Comparison of ENCODE assay signal across 8 cellular contexts in the genomic region with DNA sequence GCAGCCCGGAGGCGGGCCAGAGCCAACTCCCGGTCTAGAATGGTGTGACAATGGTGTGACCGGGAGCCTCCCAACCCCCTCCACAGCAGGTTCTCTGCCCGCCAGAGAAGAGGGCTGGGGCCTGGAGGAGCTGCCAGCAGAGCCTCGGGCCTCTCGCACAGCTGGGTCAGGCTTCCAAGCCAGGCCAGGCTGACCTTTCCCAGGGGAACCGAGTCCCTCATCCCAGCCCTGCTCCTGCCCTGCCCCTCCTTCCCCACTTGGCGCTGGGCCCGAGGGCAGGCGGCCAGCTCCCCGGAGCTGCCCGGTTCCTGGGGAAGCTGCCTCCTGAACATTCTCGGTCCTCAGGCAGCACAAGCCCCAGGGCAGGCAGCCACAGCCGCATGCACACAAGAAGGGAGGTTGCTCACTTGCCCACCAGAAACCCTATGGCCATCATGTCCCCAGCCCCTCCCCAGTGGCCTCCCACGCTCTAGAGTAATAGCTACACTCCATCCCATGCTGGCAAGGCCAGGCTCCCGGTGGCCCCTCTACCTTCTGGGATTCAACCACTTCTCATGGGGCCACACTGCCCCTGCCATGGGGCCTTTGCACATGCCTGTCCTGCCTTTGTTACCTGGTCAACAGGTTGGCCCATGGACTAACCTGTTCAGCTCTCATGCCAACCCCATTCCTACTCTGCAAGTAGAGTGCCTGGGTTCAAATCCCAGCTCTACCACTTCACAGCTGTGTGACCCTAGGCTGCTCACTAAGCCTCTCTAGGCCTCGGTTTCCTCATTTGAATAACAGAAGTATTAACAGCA.
DNase-seq lines count a peak whose midpoint lies in the region; ATAC-seq and TF ChIP-seq lines count a peak whose summit lies in the region.

No MANE protein-coding gene starts in this region.

- POLR2A ChIA-PET in naive thymus-derived CD8-positive, alpha-beta T cell (lab: Charles Lee): no interaction called here

- peak overlapping the region; percentile 26 for H3K9ac ChIP-seq in muscle layer of colon (ENCODE audit: low read length)

- no peak for TF ChIP-seq CTCF in C4-2B (conservative IDR thresholded peaks at IDR 0.05)

- no peaks in the 10 kb centered on the region for H3K27me3 ChIP-seq in muscle layer of colon (ENCODE audit: control insufficient read depth in 1 of 2, insufficient read depth in 2 of 2, low read length in 2 of 2)

- no peaks in the 10 kb centered on the region for H3K9me3 ChIP-seq in muscle layer of colon (ENCODE audit: low read length)

- ATAC-seq in naive thymus-derived CD8-positive, alpha-beta T cell: no peak
- ATAC-seq in HG02852 (IDR thresholded peaks at IDR 0.05; ENCODE audit: unreplicated experiment): no peak

- H3K4me3 Mint-ChIP-seq in naive thymus-derived CD8-positive, alpha-beta T cell: peak overlapping the region in 1 of 10 donors; percentile 58

- H3K9me3 Mint-ChIP-seq in naive thymus-derived CD8-positive, alpha-beta T cell: no peaks in the 10 kb centered on the region

- DNase-seq in NCI-H345 (lab: John Stamatoyannopoulos, UW): peak; percentile 68
- peak; percentile 92 for DNase-seq in epidermal melanocyte (ENCODE audit: insufficient read length, low spot score)
- no peak for DNase-seq in naive thymus-derived CD8-positive, alpha-beta T cell
- DNase-seq in NCI-H128 (lab: John Stamatoyannopoulos, UW; ENCODE audit: unreplicated experiment): no peak
- no peak for DNase-seq in 8988T

- peaks cover 17 to 49% (median 42%) of the 10 kb centered on the region in 4 donors for H3K4me1 Mint-ChIP-seq in naive thymus-derived CD8-positive, alpha-beta T cell

- H3K4me1 ChIP-seq in muscle layer of colon (ENCODE audit: insufficient read depth, low read length): peaks cover 92% of the 10 kb centered on the region

- peak overlapping the region in 5 of 10 donors; percentile 9 to 86 (median 53) for H3K27ac Mint-ChIP-seq in naive thymus-derived CD8-positive, alpha-beta T cell

- peaks cover 0 to 25% (median 0%) of the 10 kb centered on the region in 3 donors for H3K36me3 Mint-ChIP-seq in naive thymus-derived CD8-positive, alpha-beta T cell

- H3K27ac ChIP-seq in C4-2B: peak overlapping the region; percentile 67
- H3K27ac ChIP-seq in muscle layer of colon (ENCODE audit: low read depth, low read length): peak overlapping the region; percentile 96

- H3K4me3 ChIP-seq in muscle layer of colon (ENCODE audit: low read depth in 1 of 2, low read length in 2 of 2): peak overlapping the region in 1 of 2 donors; percentile 25

- no peaks in the 10 kb centered on the region for H3K27me3 Mint-ChIP-seq in naive thymus-derived CD8-positive, alpha-beta T cell

- peaks cover 34% of the 10 kb centered on the region for H3K36me3 ChIP-seq in muscle layer of colon (ENCODE audit: insufficient read depth, low read length)

Comparison
In these comparisons a context has a peak if more than half of its experiments do, and no peak if none do; other contexts are left out.
1. DNase-seq: peak in NCI-H345 (single experiment) and epidermal melanocyte (single experiment); none in naive thymus-derived CD8-positive, alpha-beta T cell (0 of 10), NCI-H128 (single experiment) and 8988T (single experiment).